8 cellular contexts compared by ENCODE assay signal in genomic region chr2:87536427-87536826, GRCh38.
DNase-seq lines count a peak whose midpoint lies in the region; ATAC-seq, FAIRE-seq and TF ChIP-seq lines count a peak whose summit lies in the region.
"Not testable (repeated sequence)": the region's sequence is repeated elsewhere in the genome, so short reads cannot be mapped to it uniquely, and the experiment has no call there.

No MANE protein-coding gene starts in this region.

- peak overlapping the region; percentile 74 for H3K27ac Mint-ChIP-seq in CD4-positive, alpha-beta T cell
- H3K27ac Mint-ChIP-seq in WTC11 = not testable (repeated sequence)
- H3K27ac Mint-ChIP-seq in activated T-helper 1 cell treated with anti-CD3 and anti-CD28 coated beads, Interleukin-12 subunit alpha, Interleukin-12 subunit beta, Interleukin-2, Interleukin-4 antibody, amounts not matched to agents 30 ng/mL and 10 ng/mL and 1 ng/mL, durations not matched to agents 14 hours and 24 hours and 36 hours = peak overlapping the region; percentile 71
- peak overlapping the region; percentile 78 to 84 for H3K27ac Mint-ChIP-seq in natural killer cell
- H3K27ac Mint-ChIP-seq in stimulated activated naive CD8-positive, alpha-beta T cell treated with anti-CD3 and anti-CD28 coated beads, Interleukin-15, Interleukin-2, amounts not matched to agents 100 ng/mL and 50 ng/mL, for 24 hours = peak overlapping the region; percentile 65

- not testable (repeated sequence) for DNase-seq in CD4-positive, alpha-beta T cell; WTC11 (ENCODE audit: low spot score); activated T-helper 1 cell treated with anti-CD3 and anti-CD28 coated beads, Interleukin-12 subunit alpha, Interleukin-12 subunit beta, Interleukin-2, Interleukin-4 antibody, amounts not matched to agents 30 ng/mL and 10 ng/mL and 1 ng/mL, durations not matched to agents 14 hours and 24 hours and 36 hours (ENCODE audit: low spot score); K562 (ENCODE audit: extremely low read depth in 1 of 4, low spot score in 3 of 4); natural killer cell
- DNase-seq in ELF-1 (ENCODE audit: low read depth, low spot score) (peak; percentile 64), hepatocyte (ENCODE audit: low spot score) (peak; percentile 6)

- not testable (repeated sequence) for H4K20me1 ChIP-seq in K562 (replicated peaks; ENCODE audit: control insufficient read depth, insufficient read depth, low read length); hepatocyte (ENCODE audit: insufficient read depth, poor library complexity, severe bottlenecking)

- not testable (repeated sequence) for H3K27me3 Mint-ChIP-seq in CD4-positive, alpha-beta T cell; WTC11 (ENCODE audit: low read depth); activated T-helper 1 cell treated with anti-CD3 and anti-CD28 coated beads, Interleukin-12 subunit alpha, Interleukin-12 subunit beta, Interleukin-2, Interleukin-4 antibody, amounts not matched to agents 30 ng/mL and 10 ng/mL and 1 ng/mL, durations not matched to agents 14 hours and 24 hours and 36 hours (ENCODE audit: insufficient read depth); natural killer cell (ENCODE audit: low read depth in 2 of 2); stimulated activated naive CD8-positive, alpha-beta T cell treated with anti-CD3 and anti-CD28 coated beads, Interleukin-15, Interleukin-2, amounts not matched to agents 100 ng/mL and 50 ng/mL, for 24 hours

- ATAC-seq in CD4-positive, alpha-beta T cell (ENCODE audit: poor library complexity); natural killer cell: not testable (repeated sequence)
- ATAC-seq in WTC11 = peak; percentile 50; the same call in 1 of the 2 replicates
- peak; percentile 9 for ATAC-seq in K562

- peaks cover 14% of the 10 kb centered on the region for H3K79me2 ChIP-seq in K562 (ENCODE audit: control insufficient read depth, insufficient read depth, low read length)
- H3K79me2 ChIP-seq in hepatocyte = not testable (repeated sequence)

- not testable (repeated sequence) for H3K9me3 Mint-ChIP-seq in CD4-positive, alpha-beta T cell; WTC11; activated T-helper 1 cell treated with anti-CD3 and anti-CD28 coated beads, Interleukin-12 subunit alpha, Interleukin-12 subunit beta, Interleukin-2, Interleukin-4 antibody, amounts not matched to agents 30 ng/mL and 10 ng/mL and 1 ng/mL, durations not matched to agents 14 hours and 24 hours and 36 hours; natural killer cell; stimulated activated naive CD8-positive, alpha-beta T cell treated with anti-CD3 and anti-CD28 coated beads, Interleukin-15, Interleukin-2, amounts not matched to agents 100 ng/mL and 50 ng/mL, for 24 hours

- not testable (repeated sequence) for TF ChIP-seq RAD21 in K562 (CRISPR knock-in tag; conservative IDR thresholded peaks at IDR 0.05 in 1 of 2, IDR thresholded peaks at IDR 0.05 in 1 of 2)

- POLR2A ChIA-PET in CD4-positive, alpha-beta T cell (lab: Charles Lee); WTC11 (lab: Charles Lee); K562 (lab: Yijun Ruan, JAX): not testable (repeated sequence)

- not testable (repeated sequence) for H3K9me3 ChIP-seq in CD4-positive, alpha-beta T cell (ENCODE audit: control insufficient read depth, low read length); K562 (replicated peaks; ENCODE audit: control insufficient read depth, insufficient read depth, low read depth, low read length); hepatocyte (ENCODE audit: low read depth)

- H3K27ac ChIP-seq in CD4-positive, alpha-beta T cell (ENCODE audit: low read depth, low read length); K562 (ENCODE audit: extremely low read depth, low read depth, low read length); hepatocyte: not testable (repeated sequence)

- WGBS in K562 (ENCODE audit: insufficient coverage, low coverage, missing lambda C conversion rate) = 57% methylated on average over 1 of the region's 5 CpGs
- 47% methylated on average over 5 of the region's 5 CpGs for WGBS in hepatocyte (ENCODE audit: low lambda C conversion rate, missing lambda C conversion rate)

- H2AFZ ChIP-seq in K562 (ENCODE audit: low read depth, low read length); hepatocyte: not testable (repeated sequence)

- intact Hi-C loops in CD4-positive, alpha-beta T cell (cut with DNase I, micrococcal nuclease); activated T-helper 1 cell treated with anti-CD3 and anti-CD28 coated beads, Interleukin-12 subunit alpha, Interleukin-12 subunit beta, Interleukin-2, Interleukin-4 antibody, amounts not matched to agents 30 ng/mL and 10 ng/mL and 1 ng/mL, durations not matched to agents 14 hours and 24 hours and 36 hours (cut with micrococcal nuclease); K562 (cut with micrococcal nuclease); natural killer cell (cut with micrococcal nuclease): not testable (repeated sequence)

- H3K4me3 ChIP-seq in K562, hepatocyte: not testable (repeated sequence)

- H3K4me1 ChIP-seq in K562 (replicated peaks in 1 of 2; ENCODE audit: control insufficient read depth in 2 of 2, insufficient read depth in 2 of 2, low read length in 2 of 2); hepatocyte (ENCODE audit: insufficient read depth): not testable (repeated sequence)

- peaks cover 15% of the 10 kb centered on the region for H3K4me1 Mint-ChIP-seq in CD4-positive, alpha-beta T cell (ENCODE audit: low read depth)
- peaks cover 14% of the 10 kb centered on the region for H3K4me1 Mint-ChIP-seq in WTC11
- H3K4me1 Mint-ChIP-seq in activated T-helper 1 cell treated with anti-CD3 and anti-CD28 coated beads, Interleukin-12 subunit alpha, Interleukin-12 subunit beta, Interleukin-2, Interleukin-4 antibody, amounts not matched to agents 30 ng/mL and 10 ng/mL and 1 ng/mL, durations not matched to agents 14 hours and 24 hours and 36 hours (ENCODE audit: low read depth) = peaks cover 10% of the 10 kb centered on the region
- not testable (repeated sequence) for H3K4me1 Mint-ChIP-seq in natural killer cell
- peaks cover 43% of the 10 kb centered on the region for H3K4me1 Mint-ChIP-seq in stimulated activated naive CD8-positive, alpha-beta T cell treated with anti-CD3 and anti-CD28 coated beads, Interleukin-15, Interleukin-2, amounts not matched to agents 100 ng/mL and 50 ng/mL, for 24 hours (ENCODE audit: low read depth)

- FAIRE-seq in K562 (lab: Jason Lieb, UNC) = peak; percentile 58

- not testable (repeated sequence) for H3K4me2 ChIP-seq in K562 (ENCODE audit: insufficient read depth, low read length); hepatocyte

- not testable (repeated sequence) for H3K36me3 ChIP-seq in K562 (ENCODE audit: control insufficient read depth, insufficient read depth, low read length); hepatocyte (replicated peaks; ENCODE audit: insufficient read depth, low read depth)

- not testable (repeated sequence) for H3K27me3 ChIP-seq in CD4-positive, alpha-beta T cell (ENCODE audit: control insufficient read depth, insufficient read depth, low read length); K562 (ENCODE audit: control insufficient read depth in 2 of 2, insufficient read depth in 2 of 2, low read length in 2 of 2); hepatocyte

- TF ChIP-seq CTCF in CD4-positive, alpha-beta T cell (IDR thresholded peaks at IDR 0.05); WTC11 (IDR thresholded peaks at IDR 0.05); K562 (IDR thresholded peaks at IDR 0.05 in 2 of 3, conservative IDR thresholded peaks at IDR 0.05 in 1 of 3; ENCODE audit: insufficient read depth in 2 of 3, low read depth in 1 of 3, low read length in 3 of 3); hepatocyte (IDR thresholded peaks at IDR 0.05; ENCODE audit: poor library complexity); natural killer cell (IDR thresholded peaks at IDR 0.05): not testable (repeated sequence)

- not testable (repeated sequence) for H3K9me2 ChIP-seq in hepatocyte (replicated peaks; ENCODE audit: insufficient read depth)

- CTCF ChIA-PET in CD4-positive, alpha-beta T cell (lab: Charles Lee); WTC11 (lab: Charles Lee); K562 (lab: Yijun Ruan, JAX; ENCODE audit: low intra/inter-chr PET ratio): not testable (repeated sequence)

- not testable (repeated sequence) for H3K36me3 Mint-ChIP-seq in CD4-positive, alpha-beta T cell (ENCODE audit: low read depth); WTC11; activated T-helper 1 cell treated with anti-CD3 and anti-CD28 coated beads, Interleukin-12 subunit alpha, Interleukin-12 subunit beta, Interleukin-2, Interleukin-4 antibody, amounts not matched to agents 30 ng/mL and 10 ng/mL and 1 ng/mL, durations not matched to agents 14 hours and 24 hours and 36 hours (ENCODE audit: low read depth); natural killer cell; stimulated activated naive CD8-positive, alpha-beta T cell treated with anti-CD3 and anti-CD28 coated beads, Interleukin-15, Interleukin-2, amounts not matched to agents 100 ng/mL and 50 ng/mL, for 24 hours (ENCODE audit: low read depth)

- not testable (repeated sequence) for H3K4me3 Mint-ChIP-seq in CD4-positive, alpha-beta T cell; WTC11; activated T-helper 1 cell treated with anti-CD3 and anti-CD28 coated beads, Interleukin-12 subunit alpha, Interleukin-12 subunit beta, Interleukin-2, Interleukin-4 antibody, amounts not matched to agents 30 ng/mL and 10 ng/mL and 1 ng/mL, durations not matched to agents 14 hours and 24 hours and 36 hours; natural killer cell; stimulated activated naive CD8-positive, alpha-beta T cell treated with anti-CD3 and anti-CD28 coated beads, Interleukin-15, Interleukin-2, amounts not matched to agents 100 ng/mL and 50 ng/mL, for 24 hours

- H3K9ac ChIP-seq in K562 (ENCODE audit: insufficient read depth in 1 of 2, low read depth in 2 of 2, low read length in 2 of 2) = not testable (repeated sequence)

- not testable (repeated sequence) for TF ChIP-seq POLR2A in K562 (conservative IDR thresholded peaks at IDR 0.05)

- BruUV-seq in K562 (replicated peaks; lab: Mats Ljungman, UMichigan) = not testable (repeated sequence)

- not testable (repeated sequence) for TF ChIP-seq EP300 in K562 (IDR thresholded peaks at IDR 0.05; ENCODE audit: low read length)

- in situ Hi-C loops in K562 (cut with MboI) = not testable (repeated sequence)

- H3K9me1 ChIP-seq in K562 (ENCODE audit: control insufficient read depth, insufficient read depth, low read length) = not testable (repeated sequence)
